9 cellular contexts compared by ENCODE assay signal in genomic region chr3:169836058-169836941, GRCh38. TPM values are rescaled to one million over a fixed set of nuclear protein-coding genes. Genes with fewer than 3 reads are reported as not detected.
DNase-seq lines count a peak whose midpoint lies in the region; ATAC-seq and TF ChIP-seq lines count a peak whose summit lies in the region.
"Had no signal": no experiment of that assay in that cellular context is flagged by ENCODE, and none has a peak within 500 bp of the region (broad histone marks: within the 10 kb centered on the region; RNA-seq: fewer than 3 reads in every experiment).

No MANE protein-coding gene starts in this region.

- H3K27ac Mint-ChIP-seq in nephron progenitor cell: peak overlapping the region; percentile 74
- no peak overlapping the region for H3K27ac Mint-ChIP-seq in activated CD4-positive, alpha-beta T cell treated with anti-CD3 and anti-CD28 coated beads, Interleukin-2, amount 10 ng/mL, durations not matched to agents 24 days and 14 days

- H3K27ac ChIP-seq in WERI-Rb-1: no peak overlapping the region
- H3K27ac ChIP-seq: SJSA1 had no signal

- no peaks in the 10 kb centered on the region for H3K36me3 Mint-ChIP-seq in nephron progenitor cell (ENCODE audit: low read depth)
- H3K36me3 Mint-ChIP-seq in activated CD4-positive, alpha-beta T cell treated with anti-CD3 and anti-CD28 coated beads, Interleukin-2, amount 10 ng/mL, durations not matched to agents 24 days and 14 days (ENCODE audit: low read depth): no peaks in the 10 kb centered on the region

- H3K27me3 Mint-ChIP-seq in nephron progenitor cell (ENCODE audit: low read depth, poor library complexity): peaks cover 4% of the 10 kb centered on the region
- peaks cover 17% of the 10 kb centered on the region for H3K27me3 Mint-ChIP-seq in activated CD4-positive, alpha-beta T cell treated with anti-CD3 and anti-CD28 coated beads, Interleukin-2, amount 10 ng/mL, durations not matched to agents 24 days and 14 days

- H3K27me3 ChIP-seq in WERI-Rb-1 (ENCODE audit: insufficient read depth, low read depth, severe bottlenecking): no peaks in the 10 kb centered on the region
- H3K27me3 ChIP-seq: SJSA1 had no signal

- H3K36me3 ChIP-seq in WERI-Rb-1: no peaks in the 10 kb centered on the region
- H3K36me3 ChIP-seq: SJSA1 had no signal

- no peaks in the 10 kb centered on the region for H3K9me3 ChIP-seq in WERI-Rb-1 (ENCODE audit: severe bottlenecking)
- H3K9me3 ChIP-seq: SJSA1 had no signal

- no peak overlapping the region for H3K4me3 ChIP-seq in WERI-Rb-1 (ENCODE audit: low read depth, low read length)
- H3K4me3 ChIP-seq: SJSA1 had no signal

- intact Hi-C loops in activated CD4-positive, alpha-beta T cell treated with anti-CD3 and anti-CD28 coated beads, Interleukin-2, amount 10 ng/mL, durations not matched to agents 24 days and 14 days (cut with micrococcal nuclease): no loop called here

- H3K9me3 Mint-ChIP-seq in nephron progenitor cell: no peaks in the 10 kb centered on the region
- no peaks in the 10 kb centered on the region for H3K9me3 Mint-ChIP-seq in activated CD4-positive, alpha-beta T cell treated with anti-CD3 and anti-CD28 coated beads, Interleukin-2, amount 10 ng/mL, durations not matched to agents 24 days and 14 days

- DNase-seq in NAMALWA (ENCODE audit: low spot score): peak; percentile 36
- DNase-seq in nephron progenitor cell: no peak
- no peak for DNase-seq in WERI-Rb-1
- no peak for DNase-seq in activated CD4-positive, alpha-beta T cell treated with anti-CD3 and anti-CD28 coated beads, Interleukin-2, amount 10 ng/mL, durations not matched to agents 24 days and 14 days
- DNase-seq in amygdala (lab: John Stamatoyannopoulos, UW): no peak

- ATAC-seq in GM19025 (IDR thresholded peaks at IDR 0.05; ENCODE audit: low read depth, unreplicated experiment) (peak; percentile 69), HG02759 (IDR thresholded peaks at IDR 0.05; ENCODE audit: unreplicated experiment) (peak; percentile 85), esophagus mucosa (no peak)

- TF ChIP-seq CTCF in nephron progenitor cell (IDR thresholded peaks at IDR 0.05) (no peak), WERI-Rb-1 (IDR thresholded peaks at IDR 0.05; ENCODE audit: low read depth, low read length) (no peak)

- H3K4me1 Mint-ChIP-seq in nephron progenitor cell: peaks cover 31% of the 10 kb centered on the region
- no peaks in the 10 kb centered on the region for H3K4me1 Mint-ChIP-seq in activated CD4-positive, alpha-beta T cell treated with anti-CD3 and anti-CD28 coated beads, Interleukin-2, amount 10 ng/mL, durations not matched to agents 24 days and 14 days

- no peak overlapping the region for H3K4me3 Mint-ChIP-seq in nephron progenitor cell
- no peak overlapping the region for H3K4me3 Mint-ChIP-seq in activated CD4-positive, alpha-beta T cell treated with anti-CD3 and anti-CD28 coated beads, Interleukin-2, amount 10 ng/mL, durations not matched to agents 24 days and 14 days

RNA-seq across cellular contexts. Expression of gene LRRC34, which starts 23.6 kb away (rescaled TPM):
- 4.7 and 5.8 TPM in 2 replicates for total RNA-seq in activated CD4-positive, alpha-beta T cell treated with anti-CD3 and anti-CD28 coated beads, Interleukin-2, amount 10 ng/mL, durations not matched to agents 24 days and 14 days
- total RNA-seq in esophagus mucosa: 0.24 TPM
- total RNA-seq: SJSA1 had no signal

RNA-seq across cellular contexts. Expression of gene LRRIQ4, which starts 23.6 kb away (rescaled TPM):
- 0.09 and 0.21 TPM in 2 replicates for total RNA-seq in activated CD4-positive, alpha-beta T cell treated with anti-CD3 and anti-CD28 coated beads, Interleukin-2, amount 10 ng/mL, durations not matched to agents 24 days and 14 days
- total RNA-seq in esophagus mucosa: not detected
- total RNA-seq: SJSA1 had no signal

RNA-seq across cellular contexts. Expression of gene LRRC31, which starts 33.4 kb away (rescaled TPM):
- total RNA-seq in activated CD4-positive, alpha-beta T cell treated with anti-CD3 and anti-CD28 coated beads, Interleukin-2, amount 10 ng/mL, durations not matched to agents 24 days and 14 days: not detected in 2 replicates
- total RNA-seq in esophagus mucosa: not detected
- total RNA-seq: SJSA1 had no signal
